ENCODE assay signal across 19 cellular contexts in the genomic region with DNA sequence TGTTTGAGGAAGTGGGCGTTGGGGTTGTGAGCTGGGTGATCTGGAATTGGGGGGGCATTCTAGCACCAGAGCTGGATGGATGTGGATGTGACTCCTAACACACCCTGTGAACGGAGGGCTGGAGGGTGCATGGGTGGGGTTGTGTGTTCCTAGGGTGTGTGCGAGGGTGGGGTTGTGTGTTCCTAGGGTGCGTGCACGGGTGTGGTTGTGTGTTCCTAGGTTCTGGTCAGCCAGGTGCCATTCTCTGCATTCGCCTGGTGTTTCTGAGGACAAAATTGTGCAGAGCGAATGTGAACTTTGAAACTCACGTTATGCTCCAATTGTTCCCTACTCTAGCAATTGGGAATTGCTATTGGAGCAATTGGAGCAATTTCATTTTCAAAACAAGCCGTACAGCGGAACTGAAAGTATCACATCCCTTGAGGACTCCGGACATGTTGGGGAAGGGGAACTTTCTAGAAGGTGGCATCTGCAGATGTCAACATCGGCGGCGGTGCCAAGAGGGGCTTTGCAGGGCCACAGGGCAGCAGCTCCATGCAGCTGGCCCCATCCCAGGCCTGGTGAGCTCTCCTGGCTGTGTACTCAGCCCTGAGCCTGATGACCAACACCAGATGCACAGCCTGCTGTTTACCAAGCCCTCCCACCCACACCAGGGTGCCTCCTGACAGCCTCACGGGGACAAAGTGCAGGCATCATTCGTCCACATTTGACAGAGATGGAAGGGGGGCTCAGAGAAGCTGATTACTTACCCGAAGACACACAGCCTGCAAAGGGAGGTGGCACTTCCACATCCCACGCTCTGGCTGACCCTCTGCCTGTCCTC.
DNase-seq lines count a peak whose midpoint lies in the region; ATAC-seq and TF ChIP-seq lines count a peak whose summit lies in the region.
"Had no signal": no experiment of that assay in that cellular context is flagged by ENCODE, and none has a peak within 500 bp of the region (broad histone marks: within the 10 kb centered on the region; RNA-seq: fewer than 3 reads in every experiment).

No MANE protein-coding gene starts in this region.

- H2AK5ac ChIP-seq in neuronal stem cell (ENCODE audit: low read depth, low read length) = peak overlapping the region; percentile 93

- ATAC-seq in GM23338 = no peak
- ATAC-seq: activated CD8-positive, alpha-beta memory T cell treated with anti-CD3 and anti-CD28 coated beads, Interleukin-2, amount 10 ng/mL, durations not matched to agents 7 days and 5 days; psoas muscle; stimulated activated naive CD8-positive, alpha-beta T cell treated with anti-CD3 and anti-CD28 coated beads, Interleukin-15, Interleukin-2, amounts not matched to agents 100 U/mL and 50 U/mL, for 24 hours had no signal

- H3K9ac ChIP-seq in neuronal stem cell (ENCODE audit: low read depth, low read length, poor library complexity) = peak overlapping the region; percentile 33

- H3K14ac ChIP-seq in neuronal stem cell (ENCODE audit: low read length) = no peak overlapping the region

- peak overlapping the region; percentile 52 for H3K18ac ChIP-seq in neuronal stem cell (ENCODE audit: low read length)

- no peaks in the 10 kb centered on the region for H3K79me1 ChIP-seq in neuronal stem cell (ENCODE audit: low read depth, low read length)

- H2BK12ac ChIP-seq in neuronal stem cell (ENCODE audit: low read length) = no peak overlapping the region

- H2AFZ ChIP-seq in neuronal stem cell (ENCODE audit: low read length) = no peak overlapping the region
- H2AFZ ChIP-seq in PC-9 = no peak overlapping the region
- no peak overlapping the region for H2AFZ ChIP-seq in GM23338

- peak overlapping the region; percentile 61 for H3K4ac ChIP-seq in neuronal stem cell (ENCODE audit: low read length)

- no peak overlapping the region for H2BK120ac ChIP-seq in neuronal stem cell (ENCODE audit: low read depth, low read length)

- peak overlapping the region; percentile 48 for H4K8ac ChIP-seq in neuronal stem cell (ENCODE audit: low read depth, low read length)

- CTCF ChIA-PET in PC-9 (lab: Charles Lee) = interaction anchor here (1.2 kb wide), 1 partner anchor 264 kb away, joined by 4 read pairs; no protein-coding TSS in a partner anchor

- H3K4me3 ChIP-seq in epithelial cell of proximal tubule (ENCODE audit: low read depth, low read length) (peak overlapping the region; percentile 8), neuronal stem cell (ENCODE audit: low read length in 2 of 2) (no peak overlapping the region), PC-9 (no peak overlapping the region), GM23338 (no peak overlapping the region)
- H3K4me3 ChIP-seq: ascending aorta, psoas muscle had no signal

- H3K4me2 ChIP-seq in neuronal stem cell (ENCODE audit: insufficient read depth, low read length, poor library complexity, severe bottlenecking) (no peak overlapping the region), PC-9 (no peak overlapping the region), GM23338 (no peak overlapping the region)

- H3F3A ChIP-seq in PC-9 (ENCODE audit: insufficient read depth, low read depth) (peaks cover 18% of the 10 kb centered on the region; the same call in 1 of the 2 replicates), GM23338 (replicated peaks; ENCODE audit: low read depth) (no peaks in the 10 kb centered on the region)

- H3K4me1 Mint-ChIP-seq in endothelial cell (ENCODE audit: unreplicated experiment) = peaks cover 7% of the 10 kb centered on the region
- peaks cover 29% of the 10 kb centered on the region for H3K4me1 Mint-ChIP-seq in GM23338
- H3K4me1 Mint-ChIP-seq: activated CD8-positive, alpha-beta memory T cell treated with anti-CD3 and anti-CD28 coated beads, Interleukin-2, amount 10 ng/mL, durations not matched to agents 7 days and 5 days had no signal

- H3K4me3 Mint-ChIP-seq in endothelial cell (ENCODE audit: unreplicated experiment) = no peak overlapping the region
- H3K4me3 Mint-ChIP-seq in GM23338 = no peak overlapping the region
- H3K4me3 Mint-ChIP-seq: activated CD8-positive, alpha-beta memory T cell treated with anti-CD3 and anti-CD28 coated beads, Interleukin-2, amount 10 ng/mL, durations not matched to agents 7 days and 5 days; H9; naive B cell had no signal

- H3K79me2 ChIP-seq in PC-9 (ENCODE audit: low read depth) (no peaks in the 10 kb centered on the region), GM23338 (replicated peaks; ENCODE audit: insufficient read depth) (no peaks in the 10 kb centered on the region)

- WGBS in neuronal stem cell (ENCODE audit: extremely low coverage in 2 of 2, insufficient read length in 2 of 2, insufficient replicate concordance in 1 of 2), 2 donors = no CpG with 5 or more reads among the region's 18 CpGs

- H3K27ac Mint-ChIP-seq in endothelial cell (ENCODE audit: unreplicated experiment) = no peak overlapping the region
- H3K27ac Mint-ChIP-seq in GM23338 = no peak overlapping the region
- H3K27ac Mint-ChIP-seq: activated CD8-positive, alpha-beta memory T cell treated with anti-CD3 and anti-CD28 coated beads, Interleukin-2, amount 10 ng/mL, durations not matched to agents 7 days and 5 days; H9; naive B cell had no signal

- TF ChIP-seq CTCF in epithelial cell of proximal tubule (conservative IDR thresholded peaks at IDR 0.05; ENCODE audit: low read depth, low read length) = no peak
- no peak for TF ChIP-seq CTCF in PC-9 (conservative IDR thresholded peaks at IDR 0.05)
- no peak for TF ChIP-seq CTCF in endothelial cell (IDR thresholded peaks at IDR 0.05; ENCODE audit: unreplicated experiment)
- no peak for TF ChIP-seq CTCF in GM23338 (conservative IDR thresholded peaks at IDR 0.05; ENCODE audit: low read depth in 2 of 2)

- H3K9me3 ChIP-seq in neuronal stem cell (replicated peaks in 1 of 2; ENCODE audit: control insufficient read depth in 2 of 2, insufficient read depth in 1 of 2, low read depth in 1 of 2, low read length in 2 of 2) = peaks cover 0 to 4% of the 10 kb centered on the region in 2 donors
- H3K9me3 ChIP-seq in PC-9 (ENCODE audit: insufficient read depth, low read depth) = no peaks in the 10 kb centered on the region
- H3K9me3 ChIP-seq: ascending aorta, psoas muscle had no signal

- POLR2A ChIA-PET in PC-9 (lab: Charles Lee; ENCODE audit: unreplicated experiment) = no interaction called here

- no TSS peak for BruUV-seq in PC-9 (replicated peaks; lab: Mats Ljungman, UMichigan)

- DNase-seq in COLO668 (lab: John Stamatoyannopoulos, UW; ENCODE audit: unreplicated experiment) (peak; percentile 45), NOMO-1 (lab: John Stamatoyannopoulos, UW; ENCODE audit: unreplicated experiment in 2 of 2) (peak; percentile 33 to 53), epithelial cell of proximal tubule (ENCODE audit: low read depth) (no peak), neuronal stem cell (ENCODE audit: low spot score) (no peak), PC-9 (no peak), endothelial cell (ENCODE audit: low spot score) (no peak), GM23338 (ENCODE audit: low spot score) (no peak)
- DNase-seq: activated CD8-positive, alpha-beta memory T cell treated with anti-CD3 and anti-CD28 coated beads, Interleukin-2, amount 10 ng/mL, durations not matched to agents 7 days and 5 days; activated gamma-delta T cell; GDM1; H9; naive B cell; NCI-H1092 treated with DMSO at 0.1 percent for 48 hours; NCI-H345; psoas muscle; stimulated activated naive CD8-positive, alpha-beta T cell treated with anti-CD3 and anti-CD28 coated beads, Interleukin-15, Interleukin-2, amounts not matched to agents 100 U/mL and 50 U/mL, for 24 hours; SW 1271 had no signal

- H3K27ac ChIP-seq in neuronal stem cell (replicated peaks; ENCODE audit: low read length) (no peak overlapping the region), PC-9 (no peak overlapping the region), GM23338 (ENCODE audit: low read depth) (no peak overlapping the region)
- H3K27ac ChIP-seq: ascending aorta, epithelial cell of prostate, psoas muscle had no signal

- H3K36me3 Mint-ChIP-seq in endothelial cell (ENCODE audit: low read depth, unreplicated experiment) = peaks cover 8% of the 10 kb centered on the region
- peaks cover 12% of the 10 kb centered on the region for H3K36me3 Mint-ChIP-seq in GM23338 (ENCODE audit: low read depth)
- H3K36me3 Mint-ChIP-seq: activated CD8-positive, alpha-beta memory T cell treated with anti-CD3 and anti-CD28 coated beads, Interleukin-2, amount 10 ng/mL, durations not matched to agents 7 days and 5 days had no signal

- H3K4me1 ChIP-seq in neuronal stem cell (ENCODE audit: control insufficient read depth in 2 of 2, insufficient read depth in 1 of 2, low read depth in 1 of 2, low read length in 2 of 2) (peaks cover 0 to 4% of the 10 kb centered on the region in 2 donors), PC-9 (replicated peaks; ENCODE audit: insufficient read depth) (peaks cover 7% of the 10 kb centered on the region), GM23338 (ENCODE audit: insufficient read depth) (peaks cover 10% of the 10 kb centered on the region)
- H3K4me1 ChIP-seq: ascending aorta, psoas muscle had no signal

- peak overlapping the region; percentile 25 for H3K23ac ChIP-seq in neuronal stem cell (ENCODE audit: low read depth, low read length, poor library complexity)

- H2BK5ac ChIP-seq in neuronal stem cell (ENCODE audit: low read length) = no peak overlapping the region

- H3K36me3 ChIP-seq in neuronal stem cell (replicated peaks in 1 of 2; ENCODE audit: control insufficient read depth in 2 of 2, insufficient read depth in 2 of 2, low read length in 2 of 2) = no peaks in the 10 kb centered on the region
- no peaks in the 10 kb centered on the region for H3K36me3 ChIP-seq in PC-9 (ENCODE audit: low read depth)
- no peaks in the 10 kb centered on the region; the same call in 1 of the 2 replicates for H3K36me3 ChIP-seq in GM23338 (ENCODE audit: insufficient read depth)
- H3K36me3 ChIP-seq: ascending aorta had no signal

- intact Hi-C loops in PC-9 (cut with micrococcal nuclease; ENCODE audit: unreplicated experiment) = loop anchor here (10.0 kb wide), 1 partner anchor 452 kb away; a partner anchor contains a TSS

- H2BK15ac ChIP-seq in neuronal stem cell (ENCODE audit: low read length) = peak overlapping the region; percentile 73

- H3K27me3 ChIP-seq in neuronal stem cell (ENCODE audit: control insufficient read depth in 3 of 3, insufficient read depth in 3 of 3, low read depth in 1 of 3, low read length in 3 of 3) (peaks cover 0 to 11% (median 0%) of the 10 kb centered on the region in 3 experiments), PC-9 (ENCODE audit: insufficient read depth, low read depth) (no peaks in the 10 kb centered on the region), GM23338 (ENCODE audit: insufficient read depth) (peaks cover 23% of the 10 kb centered on the region)
- H3K27me3 ChIP-seq: ascending aorta had no signal

- H3K27me3 Mint-ChIP-seq in endothelial cell (ENCODE audit: unreplicated experiment) (peaks cover 8% of the 10 kb centered on the region), GM23338 (ENCODE audit: insufficient read depth, low read depth, poor library complexity) (peaks cover 25% of the 10 kb centered on the region)

- H4K91ac ChIP-seq in neuronal stem cell (ENCODE audit: low read depth, low read length, poor library complexity) = no peak overlapping the region

- H4K20me1 ChIP-seq in PC-9 (ENCODE audit: insufficient read depth) (no peaks in the 10 kb centered on the region), GM23338 (replicated peaks; ENCODE audit: insufficient read depth) (no peaks in the 10 kb centered on the region)

- peaks cover 5% of the 10 kb centered on the region for H3K9me3 Mint-ChIP-seq in endothelial cell (ENCODE audit: unreplicated experiment)
- H3K9me3 Mint-ChIP-seq in GM23338 = peaks cover 24% of the 10 kb centered on the region

- H3K9me2 ChIP-seq in PC-9 (ENCODE audit: insufficient read depth) = no peaks in the 10 kb centered on the region
- H3K9me2 ChIP-seq in GM23338 (ENCODE audit: insufficient read depth) = no peaks in the 10 kb centered on the region

Comparison
In these comparisons a context has a peak if more than half of its experiments do, and no peak if none do; other contexts are left out.
1. DNase-seq: peak in COLO668 (single experiment) and NOMO-1 (2 of 2); none in epithelial cell of proximal tubule (single experiment), neuronal stem cell (single experiment), PC-9 (0 of 2), endothelial cell (single experiment) and GM23338 (single experiment).